8 cellular contexts compared by ENCODE assay signal in genomic region chr1:230068952-230069684, GRCh38. TPM values are rescaled to one million over a fixed set of nuclear protein-coding genes. Genes with fewer than 3 reads are reported as not detected.
DNase-seq lines count a peak whose midpoint lies in the region; ATAC-seq and TF ChIP-seq lines count a peak whose summit lies in the region.

No MANE protein-coding gene starts in this region.

- H3K4me1 ChIP-seq in BLaER1 treated with 17β-estradiol and CSF1 and Interleukin-3, amounts not matched to agents 10 nM and 100 nM, result peaks cover 42 to 63% (median 57%) of the 10 kb centered on the region in 10 experiments
- peaks cover 22% of the 10 kb centered on the region for H3K4me1 ChIP-seq in GM23338 (ENCODE audit: insufficient read depth)
- H3K4me1 ChIP-seq in fibroblast of lung (ENCODE audit: control insufficient read depth, extremely low read depth, insufficient read depth, low read length), result peaks cover 15% of the 10 kb centered on the region

- H3K4me3 ChIP-seq in BLaER1 treated with 17β-estradiol and CSF1 and Interleukin-3, amounts not matched to agents 10 nM and 100 nM, result peak overlapping the region; percentile 69 to 96 (median 90)
- H3K4me3 ChIP-seq in GM23338 (peak overlapping the region; percentile 97), SU-DHL-6 (ENCODE audit: insufficient read depth, low read length, poor library complexity, severe bottlenecking) (no peak overlapping the region), fibroblast of lung (replicated peaks in 1 of 4; ENCODE audit: control extremely low read depth in 1 of 4, insufficient read depth in 1 of 4, low read depth in 3 of 4, low read length in 4 of 4) (peak overlapping the region; percentile 70 to 92 (median 86)), retinal pigment epithelial cell (ENCODE audit: low read length) (peak overlapping the region; percentile 90)

- peaks cover 53% of the 10 kb centered on the region for H3K4me1 Mint-ChIP-seq in GM23338

- peaks cover 45 to 69% (median 64%) of the 10 kb centered on the region in 11 experiments; a peak in 20 of 22 replicates for H4K20me1 ChIP-seq in BLaER1 treated with 17β-estradiol and CSF1 and Interleukin-3, amounts not matched to agents 10 nM and 100 nM
- H4K20me1 ChIP-seq in GM23338 (replicated peaks; ENCODE audit: insufficient read depth), result peaks cover 21% of the 10 kb centered on the region
- H4K20me1 ChIP-seq in SU-DHL-6 (ENCODE audit: low read depth, low read length), result peaks cover 5% of the 10 kb centered on the region
- no peaks in the 10 kb centered on the region for H4K20me1 ChIP-seq in fibroblast of lung (ENCODE audit: control insufficient read depth, extremely low read depth, insufficient read depth, low read length)

- H3K79me2 ChIP-seq in GM23338 (replicated peaks; ENCODE audit: insufficient read depth) (peaks cover 61% of the 10 kb centered on the region), SU-DHL-6 (ENCODE audit: insufficient read depth, low read length) (no peaks in the 10 kb centered on the region; the same call in 1 of the 2 replicates), fibroblast of lung (ENCODE audit: control insufficient read depth, insufficient read depth, low read length) (peaks cover 66% of the 10 kb centered on the region)

- H2AFZ ChIP-seq in GM23338, result no peak overlapping the region
- no peak overlapping the region for H2AFZ ChIP-seq in SU-DHL-6 (ENCODE audit: low read depth, low read length, severe bottlenecking)
- no peak overlapping the region for H2AFZ ChIP-seq in fibroblast of lung (ENCODE audit: low read length)

- H3K27me3 Mint-ChIP-seq in GM23338 (ENCODE audit: insufficient read depth, low read depth, poor library complexity), result peaks cover 13% of the 10 kb centered on the region

- no peaks in the 10 kb centered on the region; the same call in 2 of the 3 replicates for H3K36me3 Mint-ChIP-seq in GM23338 (ENCODE audit: low read depth)

- peak overlapping the region; percentile 80 to 99 (median 94) for H3K4me2 ChIP-seq in BLaER1 treated with 17β-estradiol and CSF1 and Interleukin-3, amounts not matched to agents 10 nM and 100 nM
- H3K4me2 ChIP-seq in GM23338 (peak overlapping the region; percentile 98), SU-DHL-6 (ENCODE audit: low read depth, low read length, poor library complexity, severe bottlenecking) (peak overlapping the region; percentile 66), fibroblast of lung (ENCODE audit: extremely low read depth, insufficient read depth, low read length) (peak overlapping the region; percentile 82)

- H3K27ac Mint-ChIP-seq in GM23338, result no peak overlapping the region

- DNase-seq in GM23338 (ENCODE audit: low spot score) (no peak), fibroblast of lung (ENCODE audit: low read depth in 2 of 2) (peak in 1 of 2 donors; percentile 50), retinal pigment epithelial cell (ENCODE audit: low read depth) (no peak), Ammon's horn (ENCODE audit: low spot score) (no peak), NCI-H226 (no peak)

- peak overlapping the region in 9 of 11 experiments; percentile 71 to 89 (median 86); a peak in 18 of 22 replicates for H3K27ac ChIP-seq in BLaER1 treated with 17β-estradiol and CSF1 and Interleukin-3, amounts not matched to agents 10 nM and 100 nM
- H3K27ac ChIP-seq in GM23338 (ENCODE audit: low read depth) (no peak overlapping the region), SU-DHL-6 (ENCODE audit: low read depth, low read length) (no peak overlapping the region), fibroblast of lung (ENCODE audit: insufficient read depth, low read length) (peak overlapping the region; percentile 84)

- peaks cover 0 to 7% (median 6%) of the 10 kb centered on the region in 11 experiments; a peak in 15 of 22 replicates for H3K9me3 ChIP-seq in BLaER1 treated with 17β-estradiol and CSF1 and Interleukin-3, amounts not matched to agents 10 nM and 100 nM (replicated peaks in 1 of 11)
- 0 out of 2 replicates have a peak, but pooled peaks cover 3% of the 10 kb centered on the region for H3K9me3 ChIP-seq in SU-DHL-6 (ENCODE audit: insufficient read depth, low read length)
- H3K9me3 ChIP-seq in fibroblast of lung (ENCODE audit: control insufficient read depth, insufficient read depth, low read depth, low read length), result no peaks in the 10 kb centered on the region

- TF ChIP-seq CTCF in GM23338 (conservative IDR thresholded peaks at IDR 0.05; ENCODE audit: low read depth in 2 of 2) (no peak), SU-DHL-6 (IDR thresholded peaks at IDR 0.05; ENCODE audit: insufficient read depth, low read length, poor library complexity, severe bottlenecking) (no peak), fibroblast of lung (conservative IDR thresholded peaks at IDR 0.05 in 1 of 2, IDR thresholded peaks at IDR 0.05 in 1 of 2; ENCODE audit: low read depth in 1 of 2, low read length in 2 of 2) (peak in 1 of 2 donors; percentile 10), retinal pigment epithelial cell (conservative IDR thresholded peaks at IDR 0.05; ENCODE audit: low read depth, low read length) (no peak)

- H3K9me3 Mint-ChIP-seq in GM23338, result no peaks in the 10 kb centered on the region; the same call in 2 of the 3 replicates

- no peaks in the 10 kb centered on the region for H3F3A ChIP-seq in GM23338 (replicated peaks; ENCODE audit: low read depth)
- peaks cover 24% of the 10 kb centered on the region for H3F3A ChIP-seq in SU-DHL-6 (ENCODE audit: insufficient read depth)

- H3K36me3 ChIP-seq in BLaER1 treated with 17β-estradiol and CSF1 and Interleukin-3, amounts not matched to agents 10 nM and 100 nM, result peaks cover 0 to 15% (median 0%) of the 10 kb centered on the region in 11 experiments; a peak in 3 of 22 replicates
- H3K36me3 ChIP-seq in GM23338 (ENCODE audit: insufficient read depth), result no peaks in the 10 kb centered on the region
- H3K36me3 ChIP-seq in SU-DHL-6 (ENCODE audit: low read length), result no peaks in the 10 kb centered on the region
- no peaks in the 10 kb centered on the region for H3K36me3 ChIP-seq in fibroblast of lung (ENCODE audit: control insufficient read depth, insufficient read depth, low read length)

- peak overlapping the region; percentile 78 to 95 (median 88) for H3K9ac ChIP-seq in BLaER1 treated with 17β-estradiol and CSF1 and Interleukin-3, amounts not matched to agents 10 nM and 100 nM
- no peak overlapping the region for H3K9ac ChIP-seq in SU-DHL-6 (ENCODE audit: low read length)
- no peak overlapping the region for H3K9ac ChIP-seq in fibroblast of lung (ENCODE audit: insufficient read depth, low read length)

- H3K9me2 ChIP-seq in GM23338 (ENCODE audit: insufficient read depth) (no peaks in the 10 kb centered on the region), SU-DHL-6 (replicated peaks; ENCODE audit: insufficient read depth, low read length) (no peaks in the 10 kb centered on the region)

- no peaks in the 10 kb centered on the region for H3K27me3 ChIP-seq in BLaER1 treated with 17β-estradiol and CSF1 and Interleukin-3, amounts not matched to agents 10 nM and 100 nM
- H3K27me3 ChIP-seq in GM23338 (ENCODE audit: insufficient read depth), result peaks cover 18% of the 10 kb centered on the region
- no peaks in the 10 kb centered on the region for H3K27me3 ChIP-seq in SU-DHL-6 (ENCODE audit: low read length)
- no peaks in the 10 kb centered on the region for H3K27me3 ChIP-seq in fibroblast of lung (ENCODE audit: control insufficient read depth, insufficient read depth, low read length)

- ATAC-seq in GM23338 (no peak), GM18861 (IDR thresholded peaks at IDR 0.05; ENCODE audit: unreplicated experiment) (no peak)

- peak overlapping the region; percentile 87 for H3K4me3 Mint-ChIP-seq in GM23338

TF ChIP-seq in GM23338, 12 proteins besides CTCF, POLR2A, EP300 and RAD21 (continues in another document):
- TF ChIP-seq EZH2 (IDR thresholded peaks at IDR 0.05; ENCODE audit: low read depth, unreplicated experiment) (no peak), NANOG (IDR thresholded peaks at IDR 0.05; ENCODE audit: borderline replicate concordance) (no peak), ZNF331 (CRISPR knock-in tag; IDR thresholded peaks at IDR 0.05; ENCODE audit: low read depth) (no peak), EZH2phosphoT487 (IDR thresholded peaks at IDR 0.05; ENCODE audit: unreplicated experiment) (no peak), POLR2AphosphoS5 (IDR thresholded peaks at IDR 0.05; ENCODE audit: low read depth) (no peak), REST (IDR thresholded peaks at IDR 0.05; ENCODE audit: unreplicated experiment) (no peak), CREB1 (CRISPR knock-in tag; IDR thresholded peaks at IDR 0.05; ENCODE audit: low read depth) (no peak), ZNF114 (CRISPR knock-in tag; IDR thresholded peaks at IDR 0.05) (no peak), JUNB (IDR thresholded peaks at IDR 0.05; ENCODE audit: unreplicated experiment) (no peak)

RNA-seq across cellular contexts. Expression of gene GALNT2, which starts 2.1 kb away (rescaled TPM):
- 37.2 and 48.3 TPM in 2 replicates for total RNA-seq in GM23338 (2014; rRNA removed; shearing (Covaris generic))
- polyA plus RNA-seq in GM23338 (2016; fragmentation: Nextera tagmentation; extraction: Ambion mirVana) (17.8 and 19.2 TPM in 2 replicates), fibroblast of lung (111 and 115 TPM in 2 replicates)
- 61.6 and 106 TPM in 2 replicates for total RNA-seq in fibroblast of lung
- 124 and 130 TPM in 2 replicates for polyA plus RNA-seq in fibroblast of lung (2012)
- polyA minus RNA-seq in fibroblast of lung (ENCODE audit: low replicate concordance), result 76.1 and 79.5 TPM in 2 replicates

Comparison
In these comparisons a context has a peak if more than half of its experiments do, and no peak if none do; other contexts are left out.
1. H3K27ac ChIP-seq: peak in BLaER1 treated with 17β-estradiol and CSF1 and Interleukin-3, amounts not matched to agents 10 nM and 100 nM (9 of 11) and fibroblast of lung (single experiment); none in GM23338 (single experiment) and SU-DHL-6 (single experiment).
2. H3K9ac ChIP-seq: peak in BLaER1 treated with 17β-estradiol and CSF1 and Interleukin-3, amounts not matched to agents 10 nM and 100 nM (11 of 11); none in SU-DHL-6 (single experiment) and fibroblast of lung (single experiment).
3. Peak in every context shown above with its lines, with median percentiles within 50 percentile points of each other: H3K4me2 ChIP-seq.